Comparison of ENCODE assay signal across 11 cellular contexts in genomic region chr3:48406443-48407431, GRCh38. TPM values are rescaled to one million over a fixed set of nuclear protein-coding genes. Genes with fewer than 3 reads are reported as not detected.
A peak's percentile ranks its signal among the peaks of the same experiment; 100 is the strongest.
DNase-seq lines count a peak whose midpoint lies in the region; ATAC-seq, FAIRE-seq and TF ChIP-seq lines count a peak whose summit lies in the region.
"Had no signal": no experiment of that assay in that cellular context is flagged by ENCODE, and none has a peak within 500 bp of the region (broad histone marks: within the 10 kb centered on the region; RNA-seq: fewer than 3 reads in every experiment).

No MANE protein-coding gene starts in this region.

- no peaks in the 10 kb centered on the region for H3K27me3 Mint-ChIP-seq in Caco-2 (ENCODE audit: insufficient read depth, unreplicated experiment)
- H3K27me3 Mint-ChIP-seq: CD4-positive, alpha-beta memory T cell had no signal

- no peaks in the 10 kb centered on the region for H3K4me1 ChIP-seq in Caco-2

- H3K36me3 Mint-ChIP-seq in Caco-2 (ENCODE audit: insufficient read depth, unreplicated experiment) = peaks cover 76% of the 10 kb centered on the region
- H3K36me3 Mint-ChIP-seq: CD4-positive, alpha-beta memory T cell had no signal

- intact Hi-C loops in Caco-2 (cut with micrococcal nuclease; ENCODE audit: unreplicated experiment) = no loop called here

- H3K9me3 ChIP-seq in Caco-2 = no peaks in the 10 kb centered on the region

- FAIRE-seq in bronchial epithelial cell (lab: Jason Lieb, UNC) = peak; percentile 36

- in situ Hi-C loops in GM13976 (cut with MboI; ENCODE audit: low sequenced_read_pairs, unreplicated experiment) (no loop called here), KBM-7 (cut with MboI; ENCODE audit: low pct_unique_long_range_greater_than_20kb, low sequenced_read_pairs) (no loop called here)

- ATAC-seq in omental fat pad (ENCODE audit: low FRiP score) = no peak

- H3K4me3 Mint-ChIP-seq in Caco-2 (ENCODE audit: unreplicated experiment) = no peak overlapping the region
- H3K4me3 Mint-ChIP-seq: CD4-positive, alpha-beta memory T cell had no signal

- H3K9me3 Mint-ChIP-seq in Caco-2 (ENCODE audit: unreplicated experiment) = no peaks in the 10 kb centered on the region
- H3K9me3 Mint-ChIP-seq: CD4-positive, alpha-beta memory T cell had no signal

- no peak overlapping the region for H3K27ac Mint-ChIP-seq in Caco-2 (ENCODE audit: unreplicated experiment)

- BruUV-seq in Caco-2 (replicated peaks; lab: Mats Ljungman, UMichigan) = no TSS peak

- CTCF ChIA-PET in Caco-2 (lab: Charles Lee) = interaction anchor here (12.8 kb wide), 1 partner anchor 28 kb away, joined by 405 read pairs; no protein-coding TSS in a partner anchor

- H3K4me3 ChIP-seq in Caco-2 (ENCODE audit: low read depth, low read length) (no peak overlapping the region), bronchial epithelial cell (ENCODE audit: low read depth, low read length) (no peak overlapping the region)

- H3K36me3 ChIP-seq in Caco-2 (ENCODE audit: control insufficient read depth, insufficient read depth, low read length) (peaks cover 13% of the 10 kb centered on the region), bronchial epithelial cell (ENCODE audit: control insufficient read depth, insufficient read depth, low read length) (peaks cover 66% of the 10 kb centered on the region)

- POLR2A ChIA-PET in Caco-2 (lab: Charles Lee) = interaction anchor here (1.1 to 2.2 kb wide), 2 partner anchors 27 to 29 kb away, joined by 4 to 7 read pairs; no protein-coding TSS in a partner anchor

- no peak for TF ChIP-seq CTCF in Caco-2 (IDR thresholded peaks at IDR 0.05; ENCODE audit: insufficient read depth in 1 of 2, low read depth in 1 of 2, low read length in 1 of 2, severe bottlenecking in 1 of 2, unreplicated experiment in 1 of 2)
- TF ChIP-seq CTCF in GM13976 (IDR thresholded peaks at IDR 0.05; ENCODE audit: borderline replicate concordance, control extremely low read depth, extremely low read depth, insufficient read depth, missing control alignments) = no peak
- no peak for TF ChIP-seq CTCF in bronchial epithelial cell (IDR thresholded peaks at IDR 0.05; ENCODE audit: insufficient read depth, low read length, severe bottlenecking)
- no peak for TF ChIP-seq CTCF in omental fat pad (IDR thresholded peaks at IDR 0.05)

- no peaks in the 10 kb centered on the region for H3K27me3 ChIP-seq in Caco-2 (replicated peaks; ENCODE audit: control insufficient read depth, insufficient read depth, low read length)
- no peaks in the 10 kb centered on the region for H3K27me3 ChIP-seq in bronchial epithelial cell (ENCODE audit: control insufficient read depth, insufficient read depth, low read length)

- H3K4me1 Mint-ChIP-seq in Caco-2 (ENCODE audit: low read depth, unreplicated experiment) = no peaks in the 10 kb centered on the region
- H3K4me1 Mint-ChIP-seq: CD4-positive, alpha-beta memory T cell had no signal

- DNase-seq in Caco-2 = peak; percentile 1 to 26
- peak; percentile 24 for DNase-seq in GM13976 (ENCODE audit: low spot score)
- no peak for DNase-seq in bronchial epithelial cell (ENCODE audit: low read depth)
- DNase-seq in omental fat pad (ENCODE audit: low spot score) = peak; percentile 10
- no peak for DNase-seq in DMS153 treated with DMSO at 0.1 percent for 48 hours (lab: John Stamatoyannopoulos, UW; ENCODE audit: unreplicated experiment)
- no peak for DNase-seq in KBM-7
- no peak for DNase-seq in HPDE6-E6E7 (ENCODE audit: extremely low spot score)
- DNase-seq in NCI-H2081 treated with DMSO at 0.1 percent for 48 hours (lab: John Stamatoyannopoulos, UW) = no peak
- DNase-seq: activated CD4-positive, alpha-beta T cell treated with anti-CD3 and anti-CD28 coated beads, Interleukin-2, amount 50 U/mL, for 1 hour; CD4-positive, alpha-beta memory T cell had no signal

RNA-seq across cellular contexts. Expression of gene PLXNB1, which starts 23.1 kb away (rescaled TPM):
- total RNA-seq in Caco-2 (2022) (149 and 164 TPM in 2 replicates), bronchial epithelial cell (63.7 and 90.4 TPM in 2 replicates), omental fat pad (10 to 100 TPM; 66.7 to 91.3 (median 77.1) TPM)

RNA-seq across cellular contexts. Expression of gene CCDC51, which starts 33.2 kb away (rescaled TPM):
- total RNA-seq in Caco-2 (2022) (48.9 and 59.5 TPM in 2 replicates), bronchial epithelial cell (48.4 and 55.3 TPM in 2 replicates), omental fat pad (10 to 100 TPM; 11.6 to 15.1 (median 13.6) TPM)

RNA-seq across cellular contexts. Expression of gene TMA7, which starts 33.3 kb away (rescaled TPM):
- total RNA-seq in Caco-2 (2022) (205 and 227 TPM in 2 replicates), bronchial epithelial cell (190 and 360 TPM in 2 replicates), omental fat pad (100 to 1,000 TPM; 239 to 266 (median 255) TPM)

RNA-seq across cellular contexts. Expression of gene FBXW12, which starts 34.7 kb away (rescaled TPM):
- total RNA-seq in Caco-2 (2022) = 1.7 and 2.3 TPM in 2 replicates
- not detected in 2 replicates for total RNA-seq in bronchial epithelial cell
- not detected for total RNA-seq in omental fat pad
- total RNA-seq: CD4-positive, alpha-beta memory T cell; myocyte had no signal

RNA-seq across cellular contexts. Expression of gene ATRIP, which starts 39.8 kb away (rescaled TPM):
- 14.4 and 15.9 TPM in 2 replicates for total RNA-seq in Caco-2 (2022)
- total RNA-seq in bronchial epithelial cell = 4.1 and 5.5 TPM in 2 replicates
- total RNA-seq in omental fat pad = 1 to 10 TPM; 4.0 to 6.5 (median 5.5) TPM

Comparison
In these comparisons a context has a peak if more than half of its experiments do, and no peak if none do; other contexts are left out.
1. DNase-seq: peak in Caco-2 (2 of 2), GM13976 (single experiment) and omental fat pad (single experiment); none in bronchial epithelial cell (single experiment), DMS153 treated with DMSO at 0.1 percent for 48 hours (single experiment), KBM-7 (single experiment), HPDE6-E6E7 (single experiment) and NCI-H2081 treated with DMSO at 0.1 percent for 48 hours (single experiment).